ENCODE assay signal across 3 cellular contexts in the genomic region with DNA sequence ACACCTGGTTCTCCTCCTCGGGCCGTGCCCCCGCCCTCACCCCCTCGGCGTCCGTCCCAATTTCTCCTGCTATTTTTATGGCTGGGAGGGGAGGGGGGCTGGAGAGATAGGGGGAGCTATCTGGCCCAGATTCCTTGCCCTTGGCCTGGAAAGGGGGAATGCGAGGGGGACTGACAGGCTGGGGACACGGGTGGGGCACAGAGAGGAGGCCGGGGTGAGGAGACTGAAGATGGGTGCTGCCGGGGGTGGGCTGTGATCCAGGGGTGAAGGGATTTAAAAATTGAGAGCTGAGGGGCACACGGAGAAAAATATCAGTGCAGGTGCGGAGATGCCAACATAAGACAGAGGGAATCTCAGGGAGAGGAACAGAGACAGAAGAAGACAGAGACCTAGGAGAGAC.
TF ChIP-seq lines count a peak whose summit lies in the region.

No MANE protein-coding gene starts in this region.

TF ChIP-seq in SK-N-SH, 30 proteins besides CTCF, POLR2A, EP300 and RAD21 (continued from another document and continues in another):
- TF ChIP-seq IRF3 (IDR thresholded peaks at IDR 0.05; ENCODE audit: low read depth, low read length) (no peak), YY1 (IDR thresholded peaks at IDR 0.05; ENCODE audit: low read depth) (no peak), TCF12 (IDR thresholded peaks at IDR 0.05) (no peak), MAX (IDR thresholded peaks at IDR 0.05; ENCODE audit: low read depth) (no peak), REST (IDR thresholded peaks at IDR 0.05; ENCODE audit: low read depth, low read length) (no peak), MEF2A (IDR thresholded peaks at IDR 0.05; ENCODE audit: borderline replicate concordance, low read depth) (no peak), PBX3 (IDR thresholded peaks at IDR 0.05) (no peak), ELF1 (IDR thresholded peaks at IDR 0.05) (no peak), FOSL2 (IDR thresholded peaks at IDR 0.05; ENCODE audit: borderline replicate concordance, low read depth) (no peak)
- TF ChIP-seq, protein P1, sequence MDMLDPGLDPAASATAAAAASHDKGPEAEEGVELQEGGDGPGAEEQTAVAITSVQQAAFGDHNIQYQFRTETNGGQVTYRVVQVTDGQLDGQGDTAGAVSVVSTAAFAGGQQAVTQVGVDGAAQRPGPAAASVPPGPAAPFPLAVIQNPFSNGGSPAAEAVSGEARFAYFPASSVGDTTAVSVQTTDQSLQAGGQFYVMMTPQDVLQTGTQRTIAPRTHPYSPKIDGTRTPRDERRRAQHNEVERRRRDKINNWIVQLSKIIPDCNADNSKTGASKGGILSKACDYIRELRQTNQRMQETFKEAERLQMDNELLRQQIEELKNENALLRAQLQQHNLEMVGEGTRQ (IDR thresholded peaks at IDR 0.05; ENCODE audit: borderline replicate concordance, low read depth, low read length), result no peak

TF ChIP-seq in SK-N-SH treated with all-trans-retinoic acid at 6 μM for 48 hours, 23 proteins besides CTCF, POLR2A, EP300 and RAD21 (continued from another document):
- TF ChIP-seq, protein P2, sequence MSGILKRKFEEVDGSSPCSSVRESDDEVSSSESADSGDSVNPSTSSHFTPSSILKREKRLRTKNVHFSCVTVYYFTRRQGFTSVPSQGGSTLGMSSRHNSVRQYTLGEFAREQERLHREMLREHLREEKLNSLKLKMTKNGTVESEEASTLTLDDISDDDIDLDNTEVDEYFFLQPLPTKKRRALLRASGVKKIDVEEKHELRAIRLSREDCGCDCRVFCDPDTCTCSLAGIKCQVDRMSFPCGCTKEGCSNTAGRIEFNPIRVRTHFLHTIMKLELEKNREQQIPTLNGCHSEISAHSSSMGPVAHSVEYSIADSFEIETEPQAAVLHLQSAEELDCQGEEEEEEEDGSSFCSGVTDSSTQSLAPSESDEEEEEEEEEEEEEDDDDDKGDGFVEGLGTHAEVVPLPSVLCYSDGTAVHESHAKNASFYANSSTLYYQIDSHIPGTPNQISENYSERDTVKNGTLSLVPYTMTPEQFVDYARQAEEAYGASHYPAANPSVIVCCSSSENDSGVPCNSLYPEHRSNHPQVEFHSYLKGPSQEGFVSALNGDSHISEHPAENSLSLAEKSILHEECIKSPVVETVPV (CRISPR knock-in tag; IDR thresholded peaks at IDR 0.05), result no peak
- TF ChIP-seq SNAI2 (CRISPR knock-in tag; IDR thresholded peaks at IDR 0.05) (no peak), ARNTL (CRISPR knock-in tag; IDR thresholded peaks at IDR 0.05; ENCODE audit: borderline replicate concordance, low read depth) (no peak), PATZ1 (CRISPR knock-in tag; IDR thresholded peaks at IDR 0.05; ENCODE audit: borderline replicate concordance) (no peak), POU6F1 (CRISPR knock-in tag; IDR thresholded peaks at IDR 0.05; ENCODE audit: borderline replicate concordance, low read depth) (no peak)
- TF ChIP-seq, protein P3, sequence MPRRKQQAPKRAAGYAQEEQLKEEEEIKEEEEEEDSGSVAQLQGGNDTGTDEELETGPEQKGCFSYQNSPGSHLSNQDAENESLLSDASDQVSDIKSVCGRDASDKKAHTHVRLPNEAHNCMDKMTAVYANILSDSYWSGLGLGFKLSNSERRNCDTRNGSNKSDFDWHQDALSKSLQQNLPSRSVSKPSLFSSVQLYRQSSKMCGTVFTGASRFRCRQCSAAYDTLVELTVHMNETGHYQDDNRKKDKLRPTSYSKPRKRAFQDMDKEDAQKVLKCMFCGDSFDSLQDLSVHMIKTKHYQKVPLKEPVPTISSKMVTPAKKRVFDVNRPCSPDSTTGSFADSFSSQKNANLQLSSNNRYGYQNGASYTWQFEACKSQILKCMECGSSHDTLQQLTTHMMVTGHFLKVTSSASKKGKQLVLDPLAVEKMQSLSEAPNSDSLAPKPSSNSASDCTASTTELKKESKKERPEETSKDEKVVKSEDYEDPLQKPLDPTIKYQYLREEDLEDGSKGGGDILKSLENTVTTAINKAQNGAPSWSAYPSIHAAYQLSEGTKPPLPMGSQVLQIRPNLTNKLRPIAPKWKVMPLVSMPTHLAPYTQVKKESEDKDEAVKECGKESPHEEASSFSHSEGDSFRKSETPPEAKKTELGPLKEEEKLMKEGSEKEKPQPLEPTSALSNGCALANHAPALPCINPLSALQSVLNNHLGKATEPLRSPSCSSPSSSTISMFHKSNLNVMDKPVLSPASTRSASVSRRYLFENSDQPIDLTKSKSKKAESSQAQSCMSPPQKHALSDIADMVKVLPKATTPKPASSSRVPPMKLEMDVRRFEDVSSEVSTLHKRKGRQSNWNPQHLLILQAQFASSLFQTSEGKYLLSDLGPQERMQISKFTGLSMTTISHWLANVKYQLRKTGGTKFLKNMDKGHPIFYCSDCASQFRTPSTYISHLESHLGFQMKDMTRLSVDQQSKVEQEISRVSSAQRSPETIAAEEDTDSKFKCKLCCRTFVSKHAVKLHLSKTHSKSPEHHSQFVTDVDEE (CRISPR knock-in tag; IDR thresholded peaks at IDR 0.05), result no peak
- TF ChIP-seq, protein P4, sequence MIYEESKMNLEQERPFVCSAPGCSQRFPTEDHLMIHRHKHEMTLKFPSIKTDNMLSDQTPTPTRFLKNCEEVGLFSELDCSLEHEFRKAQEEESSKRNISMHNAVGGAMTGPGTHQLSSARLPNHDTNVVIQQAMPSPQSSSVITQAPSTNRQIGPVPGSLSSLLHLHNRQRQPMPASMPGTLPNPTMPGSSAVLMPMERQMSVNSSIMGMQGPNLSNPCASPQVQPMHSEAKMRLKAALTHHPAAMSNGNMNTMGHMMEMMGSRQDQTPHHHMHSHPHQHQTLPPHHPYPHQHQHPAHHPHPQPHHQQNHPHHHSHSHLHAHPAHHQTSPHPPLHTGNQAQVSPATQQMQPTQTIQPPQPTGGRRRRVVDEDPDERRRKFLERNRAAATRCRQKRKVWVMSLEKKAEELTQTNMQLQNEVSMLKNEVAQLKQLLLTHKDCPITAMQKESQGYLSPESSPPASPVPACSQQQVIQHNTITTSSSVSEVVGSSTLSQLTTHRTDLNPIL (CRISPR knock-in tag; IDR thresholded peaks at IDR 0.05; ENCODE audit: low read depth), result no peak

TF ChIP-seq in WTC11, 78 proteins besides CTCF, POLR2A, EP300 and RAD21 (continued from another document):
- TF ChIP-seq MYBL2 (CRISPR knock-in tag; IDR thresholded peaks at IDR 0.05), result no peak
- TF ChIP-seq TCF7 (CRISPR knock-in tag; IDR thresholded peaks at IDR 0.05; ENCODE audit: low read depth), result no peak
- no peak for TF ChIP-seq SMAD3 (CRISPR knock-in tag; IDR thresholded peaks at IDR 0.05; ENCODE audit: borderline replicate concordance)
- no peak for TF ChIP-seq ERG (CRISPR knock-in tag; IDR thresholded peaks at IDR 0.05)
- TF ChIP-seq PRDM15 (CRISPR knock-in tag; IDR thresholded peaks at IDR 0.05), result no peak
- TF ChIP-seq GTF2I (CRISPR knock-in tag; conservative IDR thresholded peaks at IDR 0.05), result no peak
- no peak for TF ChIP-seq HMGXB4 (CRISPR knock-in tag; IDR thresholded peaks at IDR 0.05)
- TF ChIP-seq PRRX2 (CRISPR knock-in tag; IDR thresholded peaks at IDR 0.05), result no peak
- TF ChIP-seq NFATC4 (CRISPR knock-in tag; IDR thresholded peaks at IDR 0.05), result no peak
